8 cellular contexts compared by ENCODE assay signal in the genomic region with DNA sequence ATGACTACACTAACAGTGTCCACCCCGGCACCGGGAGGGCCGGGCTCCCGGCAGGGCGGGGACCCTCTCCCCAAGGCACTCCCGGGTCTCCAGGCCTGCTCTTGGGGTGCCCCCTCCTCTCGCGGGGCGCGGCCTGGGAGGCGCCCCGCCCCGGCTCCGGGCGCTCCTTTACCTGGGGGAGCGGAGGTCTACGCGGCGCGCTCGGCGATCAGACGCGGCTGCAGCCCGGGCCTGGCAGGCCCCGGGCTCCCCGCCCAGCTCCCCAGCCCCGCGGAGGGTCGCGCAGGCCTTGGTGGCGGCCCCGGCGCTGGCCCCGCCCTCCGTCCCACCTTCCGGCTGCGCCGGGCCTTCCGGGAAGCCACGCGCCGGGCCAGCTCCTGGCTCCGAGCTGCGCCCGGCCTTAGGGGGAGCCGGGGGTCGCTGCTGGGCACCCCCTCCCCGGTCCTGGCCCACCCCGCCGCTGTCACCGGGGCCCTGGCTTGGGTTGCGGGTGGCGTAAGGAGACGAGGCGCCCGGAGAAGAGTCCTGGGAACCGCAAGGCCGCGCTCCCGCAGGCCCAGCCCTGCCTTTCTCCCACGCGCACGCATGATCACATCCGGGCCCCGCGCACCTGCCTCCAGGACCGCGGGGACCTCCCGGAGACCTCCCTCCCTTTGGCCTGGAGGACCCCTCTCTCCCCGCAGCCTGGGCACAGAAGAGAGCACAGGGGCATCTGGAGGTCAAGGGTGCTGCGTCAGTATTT. TPM values are rescaled to one million over a fixed set of nuclear protein-coding genes. Genes with fewer than 3 reads are reported as not detected.
DNase-seq lines count a peak whose midpoint lies in the region; ATAC-seq and TF ChIP-seq lines count a peak whose summit lies in the region.

A gene (minus strand): TSS at position 309 of the 742 bp plus-strand sequence. CDS start 6,848 bp downstream, outside the sequence.

- no peaks in the 10 kb centered on the region for H3K9me3 Mint-ChIP-seq in activated naive CD8-positive, alpha-beta T cell (ENCODE audit: low read depth)

- intact Hi-C loops in Right ventricle myocardium superior (cut with DNase I) = loop anchor here (5.0 kb wide), 1 partner anchor 53 kb away; no protein-coding TSS in a partner anchor
- intact Hi-C loops in ovary (cut with DNase I) = no loop called here

- H3K27me3 Mint-ChIP-seq in activated naive CD8-positive, alpha-beta T cell = no peaks in the 10 kb centered on the region

- peaks cover 59% of the 10 kb centered on the region for H3K4me1 Mint-ChIP-seq in activated naive CD8-positive, alpha-beta T cell (ENCODE audit: low read depth)

- peak within 1 kb of the TSS; percentile 97 for H3K27ac Mint-ChIP-seq in activated naive CD8-positive, alpha-beta T cell

- peak; percentile 64 for TF ChIP-seq POLR2A in ovary (IDR thresholded peaks at IDR 0.05)

- in situ Hi-C loops in SK-MEL-5 (cut with HindIII; ENCODE audit: low pct_unique_long_range_greater_than_20kb, low sequenced_read_pairs) = no loop called here

- peaks cover 2% of the 10 kb centered on the region for H3K4me1 ChIP-seq in ovary (ENCODE audit: insufficient read depth)

- H3K4me3 ChIP-seq in ovary = peak within 1 kb of the TSS; percentile 97

- DNase-seq in D341Med (ENCODE audit: low spot score) (peak; percentile 91), HT-29 (ENCODE audit: low spot score) (peak; percentile 42), SK-MEL-5 (ENCODE audit: low read depth, low spot score) (peak; percentile 52), Right ventricle myocardium superior (peak; percentile 76), ovary (peak; percentile 68 to 82 (median 78)), ureter (ENCODE audit: low spot score) (peak; percentile 66)

- no peaks in the 10 kb centered on the region for H3K9me3 ChIP-seq in ovary

- ATAC-seq in GM19468 (IDR thresholded peaks at IDR 0.05; ENCODE audit: extremely low read depth, unreplicated experiment) (peak; percentile 58), Right ventricle myocardium superior (ENCODE audit: poor library complexity) (peak; percentile 88)

- peaks cover 2% of the 10 kb centered on the region for H3K36me3 Mint-ChIP-seq in activated naive CD8-positive, alpha-beta T cell

- TF ChIP-seq CTCF in ovary (IDR thresholded peaks at IDR 0.05) = peak in 1 of 3 donors; percentile 6

- peak within 1 kb of the TSS; percentile 86 to 94 for H3K27ac ChIP-seq in ovary

- 1 to 3% (median 1%) methylated on average over 14 to 72 of the region's 72 CpGs for WGBS in ovary, 3 donors

- H3K27me3 ChIP-seq in ovary = no peaks in the 10 kb centered on the region

- no peak for TF ChIP-seq EP300 in ovary (IDR thresholded peaks at IDR 0.05)

- no peaks in the 10 kb centered on the region for H3K36me3 ChIP-seq in ovary

- peak within 1 kb of the TSS; percentile 94 for H3K4me3 Mint-ChIP-seq in activated naive CD8-positive, alpha-beta T cell

RNA-seq across cellular contexts. Expression of the gene that starts here (rescaled TPM):
- total RNA-seq in HT-29 (2014; rRNA removed; shearing (Covaris generic)) = 22.4 and 24.5 TPM in 2 replicates
- 54.7 and 60.3 TPM in 2 replicates for total RNA-seq in SK-MEL-5 (2014; rRNA removed; shearing (Covaris generic))
- 45.2 and 72.6 TPM in 2 replicates for polyA plus RNA-seq in SK-MEL-5 (2015; cell fraction: cytosol; rRNA removed)
- 29.7 and 57.9 TPM in 2 replicates for polyA plus RNA-seq in SK-MEL-5 (2015; cell fraction: nucleus; rRNA removed)
- 59.9 TPM for total RNA-seq in Right ventricle myocardium superior
- 10 to 100 TPM; 23.4 to 33.6 (median 25.3) TPM for total RNA-seq in ovary
- 10 to 100 TPM; 15.6 to 16.7 TPM for polyA plus RNA-seq in ovary
- total RNA-seq in ureter = 25.4 TPM

Comparison
In these comparisons a context has a peak if more than half of its experiments do, and no peak if none do; other contexts are left out.
1. Peak in every context shown above with its lines: DNase-seq, ATAC-seq, H3K4me3 ChIP-seq and H3K27ac ChIP-seq.